In genomic region chr9:127778280-127779135, GRCh38 we compare ENCODE assay signal across 8 cellular contexts. TPM values are rescaled to one million over a fixed set of nuclear protein-coding genes. Genes with fewer than 3 reads are reported as not detected.
DNase-seq lines count a peak whose midpoint lies in the region; ATAC-seq and FAIRE-seq lines count a peak whose summit lies in the region.

SH2D3C (minus strand) TSS chr9:127778666; CDS start chr9:127778627, 39 bp downstream.

- H3K9me3 Mint-ChIP-seq in activated CD8-positive, alpha-beta T cell treated with anti-CD3 and anti-CD28 coated beads, Interleukin-2, amount 10 ng/mL, durations not matched to agents 7 days and 5 days (ENCODE audit: insufficient read depth), result no peaks in the 10 kb centered on the region
- no peaks in the 10 kb centered on the region for H3K9me3 Mint-ChIP-seq in stimulated activated effector memory CD8-positive, alpha-beta T cell treated with anti-CD3 and anti-CD28 coated beads, Interleukin-12 subunit alpha, Interleukin-12 subunit beta, amount 100 ng/mL, for 72 hours

- CTCF ChIA-PET in activated CD8-positive, alpha-beta T cell treated with anti-CD3 and anti-CD28 coated beads, Interleukin-2, amount 10 ng/mL, durations not matched to agents 7 days and 5 days (lab: Charles Lee), result interaction anchor here (0.9 to 3.5 kb wide), 8 partner anchors 7 to 200 kb away, joined by 3 to 26 read pairs (median 3); partner anchors contain the start of gene TOR2A

- no peak for FAIRE-seq in urothelium cell line (lab: Jason Lieb, UNC)

- ATAC-seq in GM19035 (IDR thresholded peaks at IDR 0.05; ENCODE audit: unreplicated experiment) (peak; percentile 33), HG03442 (IDR thresholded peaks at IDR 0.05; ENCODE audit: unreplicated experiment) (peak; percentile 34), left cardiac atrium (peak; percentile 64 to 85), HG03135 (IDR thresholded peaks at IDR 0.05; ENCODE audit: unreplicated experiment) (no peak)
- peak; percentile 28 for ATAC-seq in activated CD8-positive, alpha-beta T cell treated with anti-CD3 and anti-CD28 coated beads, Interleukin-2, amount 10 ng/mL, durations not matched to agents 7 days and 5 days
- peak; percentile 49 for ATAC-seq in stimulated activated effector memory CD8-positive, alpha-beta T cell treated with anti-CD3 and anti-CD28 coated beads, Interleukin-12 subunit alpha, Interleukin-12 subunit beta, amount 100 ng/mL, for 72 hours

- intact Hi-C loops in left cardiac atrium (cut with DNase I), result no loop called here

- DNase-seq in activated CD8-positive, alpha-beta T cell treated with anti-CD3 and anti-CD28 coated beads, Interleukin-2, amount 10 ng/mL, durations not matched to agents 7 days and 5 days, result peak; percentile 59
- DNase-seq in left cardiac atrium (no peak), kidney tubule cell (ENCODE audit: low spot score) (no peak), urothelium cell line (ENCODE audit: low spot score) (no peak)
- peak; percentile 39 to 83 for DNase-seq in stimulated activated effector memory CD8-positive, alpha-beta T cell treated with anti-CD3 and anti-CD28 coated beads, Interleukin-12 subunit alpha, Interleukin-12 subunit beta, amount 100 ng/mL, for 72 hours (ENCODE audit: low spot score in 2 of 2)

- peak within 1 kb of the TSS; percentile 98 for H3K27ac Mint-ChIP-seq in activated CD8-positive, alpha-beta T cell treated with anti-CD3 and anti-CD28 coated beads, Interleukin-2, amount 10 ng/mL, durations not matched to agents 7 days and 5 days
- peak within 1 kb of the TSS; percentile 99 for H3K27ac Mint-ChIP-seq in stimulated activated effector memory CD8-positive, alpha-beta T cell treated with anti-CD3 and anti-CD28 coated beads, Interleukin-12 subunit alpha, Interleukin-12 subunit beta, amount 100 ng/mL, for 72 hours

- POLR2A ChIA-PET in activated CD8-positive, alpha-beta T cell treated with anti-CD3 and anti-CD28 coated beads, Interleukin-2, amount 10 ng/mL, durations not matched to agents 7 days and 5 days (lab: Charles Lee), result interaction anchor here (0.8 to 1.7 kb wide), 7 partner anchors 7 to 138 kb away, joined by 3 to 6 read pairs (median 4); no protein-coding TSS in a partner anchor

- peak within 1 kb of the TSS; percentile 98 for H3K4me3 Mint-ChIP-seq in activated CD8-positive, alpha-beta T cell treated with anti-CD3 and anti-CD28 coated beads, Interleukin-2, amount 10 ng/mL, durations not matched to agents 7 days and 5 days
- peak within 1 kb of the TSS; percentile 93 for H3K4me3 Mint-ChIP-seq in stimulated activated effector memory CD8-positive, alpha-beta T cell treated with anti-CD3 and anti-CD28 coated beads, Interleukin-12 subunit alpha, Interleukin-12 subunit beta, amount 100 ng/mL, for 72 hours

- H3K27me3 Mint-ChIP-seq in activated CD8-positive, alpha-beta T cell treated with anti-CD3 and anti-CD28 coated beads, Interleukin-2, amount 10 ng/mL, durations not matched to agents 7 days and 5 days (ENCODE audit: low read depth), result no peaks in the 10 kb centered on the region

- H3K4me1 Mint-ChIP-seq in activated CD8-positive, alpha-beta T cell treated with anti-CD3 and anti-CD28 coated beads, Interleukin-2, amount 10 ng/mL, durations not matched to agents 7 days and 5 days (ENCODE audit: low read depth), result peaks cover 67% of the 10 kb centered on the region
- H3K4me1 Mint-ChIP-seq in stimulated activated effector memory CD8-positive, alpha-beta T cell treated with anti-CD3 and anti-CD28 coated beads, Interleukin-12 subunit alpha, Interleukin-12 subunit beta, amount 100 ng/mL, for 72 hours, result peaks cover 72% of the 10 kb centered on the region

- peaks cover 42% of the 10 kb centered on the region for H3K36me3 Mint-ChIP-seq in activated CD8-positive, alpha-beta T cell treated with anti-CD3 and anti-CD28 coated beads, Interleukin-2, amount 10 ng/mL, durations not matched to agents 7 days and 5 days (ENCODE audit: low read depth)
- peaks cover 54% of the 10 kb centered on the region for H3K36me3 Mint-ChIP-seq in stimulated activated effector memory CD8-positive, alpha-beta T cell treated with anti-CD3 and anti-CD28 coated beads, Interleukin-12 subunit alpha, Interleukin-12 subunit beta, amount 100 ng/mL, for 72 hours

RNA-seq across cellular contexts. Expression of gene SH2D3C, which starts in this region (rescaled TPM):
- total RNA-seq in activated CD8-positive, alpha-beta T cell treated with anti-CD3 and anti-CD28 coated beads, Interleukin-2, amount 10 ng/mL, durations not matched to agents 7 days and 5 days, result 10 to 100 TPM; 75.6 to 77.5 TPM
- 10 to 100 TPM; 18.4 to 21.5 TPM for total RNA-seq in left cardiac atrium

Comparison
In these comparisons a context has a peak if more than half of its experiments do, and no peak if none do; other contexts are left out.
1. DNase-seq: peak in activated CD8-positive, alpha-beta T cell treated with anti-CD3 and anti-CD28 coated beads, Interleukin-2, amount 10 ng/mL, durations not matched to agents 7 days and 5 days (single experiment) and stimulated activated effector memory CD8-positive, alpha-beta T cell treated with anti-CD3 and anti-CD28 coated beads, Interleukin-12 subunit alpha, Interleukin-12 subunit beta, amount 100 ng/mL, for 72 hours (2 of 2); none in left cardiac atrium (single experiment), kidney tubule cell (single experiment) and urothelium cell line (single experiment).